ENCODE assay signal across 25 cellular contexts in genomic region chr15:89196241-89196640, GRCh38. TPM values are rescaled to one million over a fixed set of nuclear protein-coding genes. Genes with fewer than 3 reads are reported as not detected.
A peak's percentile ranks its signal among the peaks of the same experiment; 100 is the strongest.
DNase-seq lines count a peak whose midpoint lies in the region; ATAC-seq and TF ChIP-seq lines count a peak whose summit lies in the region.
"Had no signal": no experiment of that assay in that cellular context is flagged by ENCODE, and none has a peak within 500 bp of the region (broad histone marks: within the 10 kb centered on the region; RNA-seq: fewer than 3 reads in every experiment).

No MANE protein-coding gene starts in this region.

- no peak overlapping the region for H3K14ac ChIP-seq in neuronal stem cell (ENCODE audit: low read length)

- H3K4me2 ChIP-seq in neuronal stem cell (ENCODE audit: insufficient read depth, low read length, poor library complexity, severe bottlenecking), result no peak overlapping the region
- H3K4me2 ChIP-seq: BLaER1 had no signal

- H2BK12ac ChIP-seq in neuronal stem cell (ENCODE audit: low read length), result no peak overlapping the region

- H3K36me3 Mint-ChIP-seq in activated CD4-positive, alpha-beta T cell treated with anti-CD3 and anti-CD28 coated beads, Interleukin-2, amount 10 ng/mL, durations not matched to agents 24 days and 14 days (ENCODE audit: low read depth), result peaks cover 43% of the 10 kb centered on the region

- H3K9me3 Mint-ChIP-seq in activated CD4-positive, alpha-beta T cell treated with anti-CD3 and anti-CD28 coated beads, Interleukin-2, amount 10 ng/mL, durations not matched to agents 24 days and 14 days, result no peaks in the 10 kb centered on the region
- H3K9me3 Mint-ChIP-seq: activated CD4-positive, alpha-beta T cell treated with anti-CD3 and anti-CD28 coated beads, Interleukin-2, amount 10 ng/mL, durations not matched to agents 7 days and 5 days; stimulated activated naive CD8-positive, alpha-beta T cell treated with anti-CD3 and anti-CD28 coated beads, Interleukin-15, amount 100 ng/mL, for 72 hours had no signal

- H3K9me3 ChIP-seq in heart right ventricle, result no peaks in the 10 kb centered on the region
- no peaks in the 10 kb centered on the region for H3K9me3 ChIP-seq in neuronal stem cell (replicated peaks in 1 of 2; ENCODE audit: control insufficient read depth in 2 of 2, insufficient read depth in 1 of 2, low read depth in 1 of 2, low read length in 2 of 2)
- H3K9me3 ChIP-seq in tibial nerve, result no peaks in the 10 kb centered on the region
- H3K9me3 ChIP-seq: BLaER1, SJCRH30 had no signal

- H3K4me3 ChIP-seq in heart right ventricle, result no peak overlapping the region
- no peak overlapping the region for H3K4me3 ChIP-seq in coronary artery
- H3K4me3 ChIP-seq in neuronal stem cell (ENCODE audit: low read length in 2 of 2), result no peak overlapping the region
- no peak overlapping the region for H3K4me3 ChIP-seq in tibial nerve
- H3K4me3 ChIP-seq: BLaER1, SJCRH30 had no signal

- H4K91ac ChIP-seq in neuronal stem cell (ENCODE audit: low read depth, low read length, poor library complexity), result no peak overlapping the region

- no peak for ATAC-seq in heart right ventricle
- ATAC-seq in GM19035 (IDR thresholded peaks at IDR 0.05; ENCODE audit: unreplicated experiment), result no peak
- ATAC-seq in HG02884 (IDR thresholded peaks at IDR 0.05; ENCODE audit: unreplicated experiment), result no peak
- ATAC-seq: activated CD8-positive, alpha-beta memory T cell treated with anti-CD3 and anti-CD28 coated beads, Interleukin-2, amount 10 ng/mL, durations not matched to agents 7 days and 5 days; Panc1 had no signal

- H2AK5ac ChIP-seq in neuronal stem cell (ENCODE audit: low read depth, low read length), result no peak overlapping the region

- WGBS in heart right ventricle, 2 donors, result 86 to 91% methylated on average over 6 of the region's 6 CpGs
- WGBS in neuronal stem cell (ENCODE audit: extremely low coverage in 2 of 2, insufficient read length in 2 of 2, insufficient replicate concordance in 1 of 2), 2 donors, result no CpG with 5 or more reads among the region's 6 CpGs
- 68 to 72% methylated on average over 6 of the region's 6 CpGs for WGBS in tibial nerve, 2 donors

- H2BK5ac ChIP-seq in neuronal stem cell (ENCODE audit: low read length), result no peak overlapping the region

- peaks cover 0 to 100% (median 59%) of the 10 kb centered on the region in 9 donors for H3K36me3 ChIP-seq in heart right ventricle
- peaks cover 3 to 27% of the 10 kb centered on the region in 2 donors for H3K36me3 ChIP-seq in neuronal stem cell (replicated peaks in 1 of 2; ENCODE audit: control insufficient read depth in 2 of 2, insufficient read depth in 2 of 2, low read length in 2 of 2)
- H3K36me3 ChIP-seq in tibial nerve, result peaks cover 6 to 43% (median 10%) of the 10 kb centered on the region in 3 donors

- H3K27ac ChIP-seq in heart right ventricle (peak overlapping the region in 4 of 10 donors; percentile 46 to 72 (median 56)), coronary artery (peak overlapping the region; percentile 30 to 90), neuronal stem cell (replicated peaks; ENCODE audit: low read length) (no peak overlapping the region), tibial nerve (peak overlapping the region in 3 of 4 donors; percentile 52 to 92 (median 89))
- H3K27ac ChIP-seq: BLaER1, SJCRH30 had no signal

- TF ChIP-seq EP300 in tibial nerve (IDR thresholded peaks at IDR 0.05), result no peak

- no peak overlapping the region for H2BK120ac ChIP-seq in neuronal stem cell (ENCODE audit: low read depth, low read length)

- H3K27me3 ChIP-seq in heart right ventricle (no peaks in the 10 kb centered on the region), neuronal stem cell (ENCODE audit: control insufficient read depth in 3 of 3, insufficient read depth in 3 of 3, low read depth in 1 of 3, low read length in 3 of 3) (no peaks in the 10 kb centered on the region), tibial nerve (no peaks in the 10 kb centered on the region)
- H3K27me3 ChIP-seq: BLaER1, SJCRH30 had no signal

- no peak overlapping the region for H3K23ac ChIP-seq in neuronal stem cell (ENCODE audit: low read depth, low read length, poor library complexity)

- no peaks in the 10 kb centered on the region for H3K79me1 ChIP-seq in neuronal stem cell (ENCODE audit: low read depth, low read length)

- H3K9ac ChIP-seq in neuronal stem cell (ENCODE audit: low read depth, low read length, poor library complexity), result no peak overlapping the region
- H3K9ac ChIP-seq: BLaER1 had no signal

- H2AFZ ChIP-seq in neuronal stem cell (ENCODE audit: low read length), result no peak overlapping the region

- H3K18ac ChIP-seq in neuronal stem cell (ENCODE audit: low read length), result peak overlapping the region; percentile 67

- H4K8ac ChIP-seq in neuronal stem cell (ENCODE audit: low read depth, low read length), result no peak overlapping the region

- TF ChIP-seq POLR2A in tibial nerve (IDR thresholded peaks at IDR 0.05), result no peak

- no peak overlapping the region for H3K4ac ChIP-seq in neuronal stem cell (ENCODE audit: low read length)

- TF ChIP-seq CTCF in heart right ventricle (IDR thresholded peaks at IDR 0.05) (no peak), coronary artery (IDR thresholded peaks at IDR 0.05) (no peak), tibial nerve (IDR thresholded peaks at IDR 0.05) (no peak)

- no peak overlapping the region for H3K27ac Mint-ChIP-seq in activated CD4-positive, alpha-beta T cell treated with anti-CD3 and anti-CD28 coated beads, Interleukin-2, amount 10 ng/mL, durations not matched to agents 24 days and 14 days
- H3K27ac Mint-ChIP-seq: activated CD4-positive, alpha-beta T cell treated with anti-CD3 and anti-CD28 coated beads, Interleukin-2, amount 10 ng/mL, durations not matched to agents 7 days and 5 days; activated CD8-positive, alpha-beta memory T cell treated with anti-CD3 and anti-CD28 coated beads, Interleukin-2, amount 10 ng/mL, durations not matched to agents 7 days and 5 days had no signal

- peaks cover 13% of the 10 kb centered on the region for H3K4me1 Mint-ChIP-seq in activated CD4-positive, alpha-beta T cell treated with anti-CD3 and anti-CD28 coated beads, Interleukin-2, amount 10 ng/mL, durations not matched to agents 24 days and 14 days

- DNase-seq in cardiac septum (ENCODE audit: low spot score), result peak; percentile 17
- no peak for DNase-seq in heart right ventricle
- no peak for DNase-seq in coronary artery (ENCODE audit: low spot score)
- DNase-seq in neuronal stem cell (ENCODE audit: low spot score), result no peak
- no peak for DNase-seq in tibial nerve (ENCODE audit: low spot score in 2 of 2)
- DNase-seq in activated CD4-positive, alpha-beta T cell treated with anti-CD3 and anti-CD28 coated beads, Interleukin-2, amount 10 ng/mL, durations not matched to agents 24 days and 14 days, result no peak
- DNase-seq: activated CD4-positive, alpha-beta T cell treated with anti-CD3 and anti-CD28 coated beads, Interleukin-2, amount 10 ng/mL, durations not matched to agents 7 days and 5 days; activated CD8-positive, alpha-beta memory T cell treated with anti-CD3 and anti-CD28 coated beads, Interleukin-2, amount 10 ng/mL, durations not matched to agents 7 days and 5 days; activated effector memory CD4-positive, alpha-beta T cell treated with Interleukin-2 at 50 U/mL for 16 hours; cerebellar nuclear complex; effector CD4-positive, alpha-beta T cell; foreskin melanocyte; GOT3; islet precursor cell; NCI-H446 treated with DMSO at 0.1 percent for 48 hours; NK-92 treated with Interleukin-12 subunit alpha and Interleukin-12 subunit beta, amount 100 ng/mL, for 24 hours; occipital lobe had no signal

- peaks cover 0 to 53% (median 32%) of the 10 kb centered on the region in 9 donors for H3K4me1 ChIP-seq in heart right ventricle
- peaks cover 33 to 43% of the 10 kb centered on the region in 2 donors for H3K4me1 ChIP-seq in neuronal stem cell (ENCODE audit: control insufficient read depth in 2 of 2, insufficient read depth in 1 of 2, low read depth in 1 of 2, low read length in 2 of 2)
- peaks cover 0 to 56% (median 22%) of the 10 kb centered on the region in 4 donors for H3K4me1 ChIP-seq in tibial nerve
- H3K4me1 ChIP-seq: BLaER1, SJCRH30 had no signal

- H3K4me3 Mint-ChIP-seq in activated CD4-positive, alpha-beta T cell treated with anti-CD3 and anti-CD28 coated beads, Interleukin-2, amount 10 ng/mL, durations not matched to agents 24 days and 14 days, result no peak overlapping the region
- H3K4me3 Mint-ChIP-seq: activated CD4-positive, alpha-beta T cell treated with anti-CD3 and anti-CD28 coated beads, Interleukin-2, amount 10 ng/mL, durations not matched to agents 7 days and 5 days; activated CD8-positive, alpha-beta memory T cell treated with anti-CD3 and anti-CD28 coated beads, Interleukin-2, amount 10 ng/mL, durations not matched to agents 7 days and 5 days had no signal

- H3K27me3 Mint-ChIP-seq in activated CD4-positive, alpha-beta T cell treated with anti-CD3 and anti-CD28 coated beads, Interleukin-2, amount 10 ng/mL, durations not matched to agents 24 days and 14 days, result no peaks in the 10 kb centered on the region
- H3K27me3 Mint-ChIP-seq: activated CD4-positive, alpha-beta T cell treated with anti-CD3 and anti-CD28 coated beads, Interleukin-2, amount 10 ng/mL, durations not matched to agents 7 days and 5 days; activated CD8-positive, alpha-beta memory T cell treated with anti-CD3 and anti-CD28 coated beads, Interleukin-2, amount 10 ng/mL, durations not matched to agents 7 days and 5 days; stimulated activated naive CD8-positive, alpha-beta T cell treated with anti-CD3 and anti-CD28 coated beads, Interleukin-15, amount 100 ng/mL, for 72 hours had no signal

- intact Hi-C loops in cardiac septum (cut with DNase I) (no loop called here), heart right ventricle (cut with DNase I) (no loop called here)
- intact Hi-C loops in activated CD4-positive, alpha-beta T cell treated with anti-CD3 and anti-CD28 coated beads, Interleukin-2, amount 10 ng/mL, durations not matched to agents 24 days and 14 days (cut with micrococcal nuclease), result no loop called here

- H2BK15ac ChIP-seq in neuronal stem cell (ENCODE audit: low read length), result no peak overlapping the region

RNA-seq across cellular contexts. Expression of gene RLBP1, which starts 25.1 kb away (rescaled TPM):
- total RNA-seq in cardiac septum, result not detected
- not detected for total RNA-seq in heart right ventricle
- polyA plus RNA-seq in heart right ventricle, result not detected
- 1.2 TPM for polyA plus RNA-seq in neuronal stem cell (2013, experiment 1 of 2)
- polyA plus RNA-seq in neuronal stem cell (2013, experiment 2 of 2), result 1.0 TPM
- total RNA-seq in tibial nerve, result not detected
- total RNA-seq in activated CD4-positive, alpha-beta T cell treated with anti-CD3 and anti-CD28 coated beads, Interleukin-2, amount 10 ng/mL, durations not matched to agents 24 days and 14 days, result not detected in 2 replicates
- total RNA-seq: activated CD4-positive, alpha-beta T cell treated with anti-CD3 and anti-CD28 coated beads, Interleukin-2, amount 10 ng/mL, durations not matched to agents 7 days and 5 days; activated CD8-positive, alpha-beta memory T cell treated with anti-CD3 and anti-CD28 coated beads, Interleukin-2, amount 10 ng/mL, durations not matched to agents 7 days and 5 days; Calu3; renal cortical epithelial cell; SJCRH30 had no signal

RNA-seq across cellular contexts. Expression of gene FANCI, which starts 47.5 kb away (rescaled TPM):
- 2.4 TPM for total RNA-seq in cardiac septum
- total RNA-seq in heart right ventricle, result 1 to 10 TPM; 1.6 to 9.9 (median 2.7) TPM
- polyA plus RNA-seq in heart right ventricle, result 1 to 10 TPM; 1.3 to 2.2 TPM
- polyA plus RNA-seq in neuronal stem cell (2013, experiment 1 of 2), result 56.2 TPM
- polyA plus RNA-seq in neuronal stem cell (2013, experiment 2 of 2), result 56.3 TPM
- 1 to 10 TPM; 2.7 to 8.7 (median 5.1) TPM for total RNA-seq in tibial nerve
- 189 and 210 TPM in 2 replicates for total RNA-seq in activated CD4-positive, alpha-beta T cell treated with anti-CD3 and anti-CD28 coated beads, Interleukin-2, amount 10 ng/mL, durations not matched to agents 24 days and 14 days

Comparison
In these comparisons a context has a peak if more than half of its experiments do, and no peak if none do; other contexts are left out.
1. RNA of gene FANCI, which starts 47.5 kb away (total RNA-seq): 189 to 210 TPM in activated CD4-positive, alpha-beta T cell treated with anti-CD3 and anti-CD28 coated beads, Interleukin-2, amount 10 ng/mL, durations not matched to agents 24 days and 14 days; 2.7 to 8.7 TPM in tibial nerve, 1.6 to 9.9 TPM in heart right ventricle and 2.4 TPM in cardiac septum (single experiment); every median in the first group is over 10 times any median in the second.